28 cellular contexts compared by ENCODE assay signal in genomic region chr11:133595998-133596590, GRCh38.
DNase-seq lines count a peak whose midpoint lies in the region; ATAC-seq, FAIRE-seq and TF ChIP-seq lines count a peak whose summit lies in the region.
"Had no signal": no experiment of that assay in that cellular context is flagged by ENCODE, and none has a peak within 500 bp of the region (broad histone marks: within the 10 kb centered on the region; RNA-seq: fewer than 3 reads in every experiment).

No MANE protein-coding gene starts in this region.

- H3K9me3 Mint-ChIP-seq in neural crest cell = peaks cover 6% of the 10 kb centered on the region
- peaks cover 0 to 7% (median 0%) of the 10 kb centered on the region in 11 donors for H3K9me3 Mint-ChIP-seq in naive thymus-derived CD4-positive, alpha-beta T cell

- ATAC-seq in Right ventricle myocardium inferior (no peak), Right ventricle myocardium superior (ENCODE audit: poor library complexity) (no peak)
- ATAC-seq in naive thymus-derived CD4-positive, alpha-beta T cell = no peak
- ATAC-seq: GM12878 had no signal

- H3K36me3 ChIP-seq in esophagus muscularis mucosa (no peaks in the 10 kb centered on the region), vagina (no peaks in the 10 kb centered on the region)
- H3K36me3 ChIP-seq in naive thymus-derived CD4-positive, alpha-beta T cell (ENCODE audit: control insufficient read depth in 2 of 3, insufficient read depth in 3 of 3, low read length in 3 of 3) = no peaks in the 10 kb centered on the region
- H3K36me3 ChIP-seq: BE2C, BLaER1 had no signal

- 82% methylated on average over 21 of the region's 21 CpGs for WGBS in esophagus muscularis mucosa

- H3K27me3 ChIP-seq in esophagus muscularis mucosa (peaks cover 0 to 4% (median 0%) of the 10 kb centered on the region in 4 donors), vagina (no peaks in the 10 kb centered on the region)
- no peaks in the 10 kb centered on the region for H3K27me3 ChIP-seq in naive thymus-derived CD4-positive, alpha-beta T cell (ENCODE audit: control insufficient read depth in 2 of 2, insufficient read depth in 2 of 2, low read length in 2 of 2)
- H3K27me3 ChIP-seq: BE2C, BLaER1 had no signal

- H3K27me3 Mint-ChIP-seq in neural crest cell (ENCODE audit: low read depth) = peaks cover 3% of the 10 kb centered on the region
- peaks cover 0 to 6% (median 0%) of the 10 kb centered on the region in 5 donors for H3K27me3 Mint-ChIP-seq in naive thymus-derived CD4-positive, alpha-beta T cell
- H3K27me3 Mint-ChIP-seq: CD4-positive, alpha-beta memory T cell; CD4-positive, CD25-positive, alpha-beta regulatory T cell; CD8-positive, alpha-beta memory T cell had no signal

- no peak for TF ChIP-seq EP300 in esophagus muscularis mucosa (IDR thresholded peaks at IDR 0.05)

- POLR2A ChIA-PET in naive thymus-derived CD4-positive, alpha-beta T cell (lab: Charles Lee) = no interaction called here

- H3K4me3 ChIP-seq in esophagus muscularis mucosa = no peak overlapping the region
- no peak overlapping the region for H3K4me3 ChIP-seq in vagina
- H3K4me3 ChIP-seq in naive thymus-derived CD4-positive, alpha-beta T cell (ENCODE audit: low read length) = no peak overlapping the region
- H3K4me3 ChIP-seq: BLaER1, GM12878 had no signal

- H3K9me3 ChIP-seq in esophagus muscularis mucosa = no peaks in the 10 kb centered on the region
- no peaks in the 10 kb centered on the region for H3K9me3 ChIP-seq in vagina
- H3K9me3 ChIP-seq in naive thymus-derived CD4-positive, alpha-beta T cell (ENCODE audit: control insufficient read depth in 2 of 3, low read length in 3 of 3) = no peaks in the 10 kb centered on the region
- H3K9me3 ChIP-seq: BE2C, BLaER1 had no signal

- FAIRE-seq in H54 (lab: Jason Lieb, UNC) = no peak
- FAIRE-seq: A204.1, GM12878, GM12892, GM18507 had no signal

- H3K27ac ChIP-seq in esophagus muscularis mucosa (replicated peaks in 1 of 4) = no peak overlapping the region
- H3K27ac ChIP-seq in vagina = no peak overlapping the region
- no peak overlapping the region for H3K27ac ChIP-seq in naive thymus-derived CD4-positive, alpha-beta T cell (ENCODE audit: low read depth, low read length)
- H3K27ac ChIP-seq: BLaER1 had no signal

- H3K4me3 Mint-ChIP-seq in neural crest cell = no peak overlapping the region
- no peak overlapping the region for H3K4me3 Mint-ChIP-seq in naive thymus-derived CD4-positive, alpha-beta T cell
- H3K4me3 Mint-ChIP-seq: CD14-positive monocyte; CD4-positive, alpha-beta memory T cell; CD4-positive, CD25-positive, alpha-beta regulatory T cell; CD8-positive, alpha-beta memory T cell had no signal

- CTCF ChIA-PET in naive thymus-derived CD4-positive, alpha-beta T cell (lab: Charles Lee) = no interaction called here

- no peaks in the 10 kb centered on the region for H3K4me1 ChIP-seq in esophagus muscularis mucosa
- no peaks in the 10 kb centered on the region for H3K4me1 ChIP-seq in vagina
- no peaks in the 10 kb centered on the region for H3K4me1 ChIP-seq in naive thymus-derived CD4-positive, alpha-beta T cell (ENCODE audit: control insufficient read depth in 2 of 2, insufficient read depth in 2 of 2, low read length in 2 of 2)
- H3K4me1 ChIP-seq: BE2C, BLaER1 had no signal

- peaks cover 6% of the 10 kb centered on the region for H3K4me1 Mint-ChIP-seq in neural crest cell
- no peaks in the 10 kb centered on the region for H3K4me1 Mint-ChIP-seq in naive thymus-derived CD4-positive, alpha-beta T cell
- H3K4me1 Mint-ChIP-seq: CD14-positive monocyte; CD4-positive, alpha-beta memory T cell; CD4-positive, CD25-positive, alpha-beta regulatory T cell; CD8-positive, alpha-beta memory T cell had no signal

- peak overlapping the region; percentile 57 for H3K27ac Mint-ChIP-seq in neural crest cell (ENCODE audit: unreplicated experiment)
- no peak overlapping the region for H3K27ac Mint-ChIP-seq in naive thymus-derived CD4-positive, alpha-beta T cell
- H3K27ac Mint-ChIP-seq: CD14-positive monocyte; CD4-positive, alpha-beta memory T cell; CD4-positive, CD25-positive, alpha-beta regulatory T cell; CD8-positive, alpha-beta memory T cell had no signal

- no peaks in the 10 kb centered on the region for H3K36me3 Mint-ChIP-seq in neural crest cell (ENCODE audit: low read depth)
- no peaks in the 10 kb centered on the region for H3K36me3 Mint-ChIP-seq in naive thymus-derived CD4-positive, alpha-beta T cell
- H3K36me3 Mint-ChIP-seq: CD14-positive monocyte; CD4-positive, alpha-beta memory T cell; CD4-positive, CD25-positive, alpha-beta regulatory T cell; CD8-positive, alpha-beta memory T cell had no signal

- TF ChIP-seq CTCF in esophagus muscularis mucosa (IDR thresholded peaks at IDR 0.05) (no peak), neural crest cell (conservative IDR thresholded peaks at IDR 0.05) (no peak), vagina (IDR thresholded peaks at IDR 0.05) (no peak)

- intact Hi-C loops in Right ventricle myocardium inferior (cut with DNase I) = no loop called here
- intact Hi-C loops in Right ventricle myocardium superior (cut with DNase I) = no loop called here
- intact Hi-C loops in esophagus muscularis mucosa (cut with DNase I) = no loop called here
- intact Hi-C loops in vagina (cut with DNase I) = no loop called here
- intact Hi-C loops in naive thymus-derived CD4-positive, alpha-beta T cell (cut with micrococcal nuclease) = no loop called here

- no peak for TF ChIP-seq POLR2A in esophagus muscularis mucosa (IDR thresholded peaks at IDR 0.05; ENCODE audit: low read depth)
- no peak for TF ChIP-seq POLR2A in vagina (IDR thresholded peaks at IDR 0.05)
- no peak for TF ChIP-seq POLR2A in H54 (IDR thresholded peaks at IDR 0.05; ENCODE audit: low read depth, low read length)

- peak; percentile 42 for DNase-seq in Right ventricle myocardium inferior (ENCODE audit: missing footprints)
- DNase-seq in Right ventricle myocardium superior = no peak
- peak; percentile 91 for DNase-seq in esophagus muscularis mucosa (ENCODE audit: extremely low spot score)
- DNase-seq in neural crest cell (ENCODE audit: low read depth, low spot score) = no peak
- no peak for DNase-seq in vagina (ENCODE audit: extremely low spot score in 2 of 2)
- DNase-seq in H54 (ENCODE audit: insufficient read length, low spot score) = no peak
- DNase-seq in naive thymus-derived CD4-positive, alpha-beta T cell = no peak
- DNase-seq: 8988T; ACHN; BE2C; C1 segment of cervical spinal cord; CD4-positive, alpha-beta memory T cell; CD4-positive, CD25-positive, alpha-beta regulatory T cell; CD8-positive, alpha-beta memory T cell; COR-L47; DMS 273 treated with DMSO at 0.1 percent for 48 hours; DMS153; DMS53; DMS79; DND-41; EL; GDM1 had no signal

Comparison
In these comparisons a context has a peak if more than half of its experiments do, and no peak if none do; other contexts are left out.
1. DNase-seq: peak in Right ventricle myocardium inferior (single experiment) and esophagus muscularis mucosa (single experiment); none in Right ventricle myocardium superior (single experiment), neural crest cell (single experiment), vagina (0 of 2), H54 (single experiment) and naive thymus-derived CD4-positive, alpha-beta T cell (0 of 9).